Comparison of ENCODE assay signal across 34 cellular contexts in the genomic region with DNA sequence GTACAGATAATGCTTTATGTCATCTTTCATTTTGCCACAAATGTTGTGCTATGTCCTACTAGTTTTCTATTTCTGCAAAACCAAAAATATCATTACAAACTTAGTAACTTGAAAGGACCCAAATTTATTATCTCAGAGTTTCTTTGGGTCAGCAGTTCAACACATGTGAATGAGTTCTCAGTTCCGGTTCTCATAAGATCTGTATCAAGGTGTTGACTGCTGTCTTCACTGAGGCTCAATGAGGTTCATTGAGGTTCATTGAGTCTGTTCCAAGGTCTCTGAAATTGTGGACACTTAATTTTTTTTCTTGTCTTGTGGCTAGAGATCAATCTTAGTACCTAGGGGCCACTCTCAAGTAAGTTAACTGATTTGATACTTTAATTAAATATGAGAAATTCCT.
"Had no signal": no experiment of that assay in that cellular context is flagged by ENCODE, and none has a peak within 500 bp of the region (broad histone marks: within the 10 kb centered on the region; RNA-seq: fewer than 3 reads in every experiment).

No MANE protein-coding gene starts in this region.

- H3K27me3 ChIP-seq: MG63 had no signal

- H3K4me3 ChIP-seq: MG63 had no signal

- DNase-seq: Karpas-422, Kasumi-1, MG63, MM.1S, MV-4-11, NCI-H1048, NCI-H1092, NCI-H1092 treated with DMSO at 0.1 percent for 48 hours, NCI-H1105, NCI-H1105 treated with DMSO at 0.1 percent for 48 hours, NCI-H1417, NCI-H1417 treated with DMSO at 0.1 percent for 48 hours, NCI-H1436, NCI-H1436 treated with DMSO at 0.1 percent for 48 hours, NCI-H146, NCI-H1694, NCI-H1694 treated with DMSO at 0.1 percent for 48 hours, NCI-H187, NCI-H187 treated with DMSO at 0.1 percent for 48 hours, NCI-H1930, NCI-H2029, NCI-H2029 treated with DMSO at 0.1 percent for 48 hours, NCI-H2081, NCI-H2081 treated with DMSO at 0.1 percent for 48 hours, NCI-H2107, NCI-H2171, NCI-H2171 treated with DMSO at 0.1 percent for 48 hours, NCI-H2227 treated with DMSO at 0.1 percent for 48 hours, NCI-H226, NCI-H345, NCI-H446, NCI-H446 treated with DMSO at 0.1 percent for 48 hours, NCI-H510A, NCI-H510A treated with DMSO at 0.1 percent for 48 hours had no signal

- H3K9me3 ChIP-seq: MG63 had no signal

- H3K36me3 ChIP-seq: MG63 had no signal
